Comparison of ENCODE assay signal across 25 cellular contexts in genomic region chr2:23441414-23441813, GRCh38. TPM values are rescaled to one million over a fixed set of nuclear protein-coding genes. Genes with fewer than 3 reads are reported as not detected.
DNase-seq lines count a peak whose midpoint lies in the region; ATAC-seq and TF ChIP-seq lines count a peak whose summit lies in the region.
"Had no signal": no experiment of that assay in that cellular context is flagged by ENCODE, and none has a peak within 500 bp of the region (broad histone marks: within the 10 kb centered on the region; RNA-seq: fewer than 3 reads in every experiment).

No MANE protein-coding gene starts in this region.

- H3K79me1 ChIP-seq in H9 (ENCODE audit: insufficient read depth, low read depth, low read length, poor library complexity, severe bottlenecking) = no peaks in the 10 kb centered on the region

- peaks cover 7% of the 10 kb centered on the region for H3K4me1 Mint-ChIP-seq in GM23338
- H3K4me1 Mint-ChIP-seq in H9 = peaks cover 6% of the 10 kb centered on the region in 2 experiments
- H3K4me1 Mint-ChIP-seq: CD14-positive monocyte; CD4-positive, CD25-positive, alpha-beta regulatory T cell; CD8-positive, alpha-beta memory T cell had no signal

- H3K9me2 ChIP-seq in GM23338 (ENCODE audit: insufficient read depth) = no peaks in the 10 kb centered on the region

- no peak overlapping the region for H2BK15ac ChIP-seq in H9 (ENCODE audit: low read depth, low read length)

- H3T11ph ChIP-seq in H9 (ENCODE audit: low read length) = no peak overlapping the region

- no peak overlapping the region for H2BK5ac ChIP-seq in H9 (ENCODE audit: insufficient read length, low read length)

- H3K9me3 Mint-ChIP-seq in GM23338 (peaks cover 14% of the 10 kb centered on the region), H9 (peaks cover 6 to 12% of the 10 kb centered on the region in 2 experiments; a peak in 4 of 5 replicates)

- H3K4me3 Mint-ChIP-seq in GM23338 = no peak overlapping the region
- no peak overlapping the region for H3K4me3 Mint-ChIP-seq in H9
- H3K4me3 Mint-ChIP-seq: CD14-positive monocyte; CD4-positive, alpha-beta memory T cell; CD4-positive, CD25-positive, alpha-beta regulatory T cell; CD8-positive, alpha-beta memory T cell had no signal

- no peak overlapping the region for H3K56ac ChIP-seq in H9 (ENCODE audit: insufficient read length, low read depth, low read length)

- DNase-seq in GM23338 (ENCODE audit: low spot score) (no peak), H9 (peak; percentile 3), MV-4-11 (lab: John Stamatoyannopoulos, UW) (peak; percentile 27), coronary artery (ENCODE audit: low spot score) (peak; percentile 19), NCI-H146 (lab: John Stamatoyannopoulos, UW) (no peak)
- DNase-seq in stimulated activated CD4-positive, alpha-beta T cell treated with anti-CD3 and anti-CD28 coated beads, Interleukin-15, amount 100 ng/mL, for 24 hours = no peak
- DNase-seq: 8988T; ACHN; BE2C; C1 segment of cervical spinal cord; CD4-positive, alpha-beta memory T cell; CD4-positive, CD25-positive, alpha-beta regulatory T cell; CD8-positive, alpha-beta memory T cell; COR-L47; DMS 273 treated with DMSO at 0.1 percent for 48 hours; DMS153; DMS53; DMS79; DND-41; EL; GDM1 had no signal

- no peak overlapping the region for H3K18ac ChIP-seq in H9 (ENCODE audit: insufficient read length, low read depth, low read length)

- H2BK12ac ChIP-seq in H9 (ENCODE audit: insufficient read length, low read depth, low read length) = no peak overlapping the region

- no peak overlapping the region for H3K4ac ChIP-seq in H9 (ENCODE audit: low read depth, low read length)

- H3K23me2 ChIP-seq in H9 (ENCODE audit: insufficient read length, low read depth, low read length, poor library complexity, severe bottlenecking) = no peaks in the 10 kb centered on the region

- H3K27me3 Mint-ChIP-seq in GM23338 (ENCODE audit: insufficient read depth, low read depth, poor library complexity) (peaks cover 3% of the 10 kb centered on the region), H9 (ENCODE audit: low read depth) (peaks cover 10% of the 10 kb centered on the region)

- H4K5ac ChIP-seq in H9 (ENCODE audit: insufficient read length, low read depth, low read length) = no peak overlapping the region

- H3K9ac ChIP-seq in H9 (ENCODE audit: extremely low read depth, insufficient read length, low read length) = no peak overlapping the region
- H3K9ac ChIP-seq: BLaER1 had no signal

- H3K14ac ChIP-seq in H9 (ENCODE audit: insufficient read depth, low read length) = no peak overlapping the region

- H3K4me1 ChIP-seq in GM23338 (ENCODE audit: insufficient read depth) = peaks cover 6% of the 10 kb centered on the region; the same call in 1 of the 2 replicates
- H3K4me1 ChIP-seq in H9 (ENCODE audit: insufficient read depth, low read length) = no peaks in the 10 kb centered on the region
- H3K4me1 ChIP-seq: BE2C, BLaER1 had no signal

- H3K27ac Mint-ChIP-seq in GM23338 = no peak overlapping the region
- no peak overlapping the region for H3K27ac Mint-ChIP-seq in H9
- H3K27ac Mint-ChIP-seq: CD14-positive monocyte; CD4-positive, alpha-beta memory T cell; CD4-positive, CD25-positive, alpha-beta regulatory T cell; CD8-positive, alpha-beta memory T cell had no signal

- no peak overlapping the region for H2AFZ ChIP-seq in GM23338
- no peak overlapping the region for H2AFZ ChIP-seq in H9 (ENCODE audit: low read length)

- no peak overlapping the region for H2BK20ac ChIP-seq in H9 (ENCODE audit: low read depth, low read length, poor library complexity, severe bottlenecking)

- no peaks in the 10 kb centered on the region for H3F3A ChIP-seq in GM23338 (replicated peaks; ENCODE audit: low read depth)

- H3K23ac ChIP-seq in H9 (ENCODE audit: insufficient read length, low read depth, low read length) = no peak overlapping the region

- no peak overlapping the region for H2BK120ac ChIP-seq in H9 (ENCODE audit: low read depth, low read length, poor library complexity, severe bottlenecking)

- peaks cover 12% of the 10 kb centered on the region; the same call in 2 of the 3 replicates for H3K36me3 Mint-ChIP-seq in GM23338 (ENCODE audit: low read depth)
- H3K36me3 Mint-ChIP-seq in H9 (ENCODE audit: insufficient read depth in 1 of 3, low read depth in 3 of 3) = peaks cover 5 to 6% (median 5%) of the 10 kb centered on the region in 3 experiments; a peak in 4 of 7 replicates
- H3K36me3 Mint-ChIP-seq: CD14-positive monocyte; CD4-positive, alpha-beta memory T cell; CD4-positive, CD25-positive, alpha-beta regulatory T cell; CD8-positive, alpha-beta memory T cell had no signal

- H4K8ac ChIP-seq in H9 (replicated peaks; ENCODE audit: insufficient read length, low read depth, low read length) = no peak overlapping the region

- no peak overlapping the region for H4K91ac ChIP-seq in H9 (ENCODE audit: insufficient read length, low read depth, low read length)

- H3K9me3 ChIP-seq in H9 (ENCODE audit: control insufficient read depth, low read depth, low read length) = peaks cover 12% of the 10 kb centered on the region
- H3K9me3 ChIP-seq: BE2C had no signal

- H2AK5ac ChIP-seq in H9 (ENCODE audit: insufficient read length, low read length) = no peak overlapping the region

- no peak overlapping the region for H3K4me3 ChIP-seq in GM23338
- H3K4me3 ChIP-seq in coronary artery = no peak overlapping the region
- H3K4me3 ChIP-seq: BLaER1 had no signal

- ATAC-seq in GM23338 = no peak
- no peak for ATAC-seq in GM21717 (IDR thresholded peaks at IDR 0.05; ENCODE audit: unreplicated experiment)

- H4K20me1 ChIP-seq in GM23338 (replicated peaks; ENCODE audit: insufficient read depth) = no peaks in the 10 kb centered on the region
- H4K20me1 ChIP-seq in H9 (ENCODE audit: control insufficient read depth, insufficient read depth, insufficient read length) = no peaks in the 10 kb centered on the region
- H4K20me1 ChIP-seq: BLaER1 had no signal

- H3K79me2 ChIP-seq in GM23338 (replicated peaks; ENCODE audit: insufficient read depth) (no peaks in the 10 kb centered on the region), H9 (ENCODE audit: insufficient read depth, low read length) (no peaks in the 10 kb centered on the region)

- H3K36me3 ChIP-seq in GM23338 (ENCODE audit: insufficient read depth) = no peaks in the 10 kb centered on the region
- H3K36me3 ChIP-seq: BE2C, BLaER1 had no signal

- WGBS in H9 (ENCODE audit: extremely low coverage, insufficient read length, low lambda C conversion rate) = no CpG with 5 or more reads among the region's 1 CpG

- TF ChIP-seq CTCF in GM23338 (conservative IDR thresholded peaks at IDR 0.05; ENCODE audit: low read depth in 2 of 2) (no peak), H9 (conservative IDR thresholded peaks at IDR 0.05) (no peak), coronary artery (IDR thresholded peaks at IDR 0.05) (no peak)

- H3K27ac ChIP-seq in GM23338 (ENCODE audit: low read depth) (no peak overlapping the region), H9 (ENCODE audit: insufficient read length, low read depth, low read length) (no peak overlapping the region), coronary artery (no peak overlapping the region)
- H3K27ac ChIP-seq: BLaER1 had no signal

- H3K4me2 ChIP-seq in GM23338 (no peak overlapping the region), H9 (ENCODE audit: insufficient read depth, insufficient read length, low read length) (no peak overlapping the region)
- H3K4me2 ChIP-seq: BLaER1 had no signal

- H3K27me3 ChIP-seq in GM23338 (ENCODE audit: insufficient read depth) (no peaks in the 10 kb centered on the region), H9 (ENCODE audit: insufficient read depth, low read length) (no peaks in the 10 kb centered on the region)
- H3K27me3 ChIP-seq: BE2C, BLaER1 had no signal

TF ChIP-seq in GM23338, 12 proteins besides CTCF, POLR2A, EP300 and RAD21 (continues in another document):
- TF ChIP-seq EZH2 (IDR thresholded peaks at IDR 0.05; ENCODE audit: low read depth, unreplicated experiment) (no peak), ZNF331 (CRISPR knock-in tag; IDR thresholded peaks at IDR 0.05; ENCODE audit: low read depth) (peak; percentile 98)
- TF ChIP-seq, protein P1, sequence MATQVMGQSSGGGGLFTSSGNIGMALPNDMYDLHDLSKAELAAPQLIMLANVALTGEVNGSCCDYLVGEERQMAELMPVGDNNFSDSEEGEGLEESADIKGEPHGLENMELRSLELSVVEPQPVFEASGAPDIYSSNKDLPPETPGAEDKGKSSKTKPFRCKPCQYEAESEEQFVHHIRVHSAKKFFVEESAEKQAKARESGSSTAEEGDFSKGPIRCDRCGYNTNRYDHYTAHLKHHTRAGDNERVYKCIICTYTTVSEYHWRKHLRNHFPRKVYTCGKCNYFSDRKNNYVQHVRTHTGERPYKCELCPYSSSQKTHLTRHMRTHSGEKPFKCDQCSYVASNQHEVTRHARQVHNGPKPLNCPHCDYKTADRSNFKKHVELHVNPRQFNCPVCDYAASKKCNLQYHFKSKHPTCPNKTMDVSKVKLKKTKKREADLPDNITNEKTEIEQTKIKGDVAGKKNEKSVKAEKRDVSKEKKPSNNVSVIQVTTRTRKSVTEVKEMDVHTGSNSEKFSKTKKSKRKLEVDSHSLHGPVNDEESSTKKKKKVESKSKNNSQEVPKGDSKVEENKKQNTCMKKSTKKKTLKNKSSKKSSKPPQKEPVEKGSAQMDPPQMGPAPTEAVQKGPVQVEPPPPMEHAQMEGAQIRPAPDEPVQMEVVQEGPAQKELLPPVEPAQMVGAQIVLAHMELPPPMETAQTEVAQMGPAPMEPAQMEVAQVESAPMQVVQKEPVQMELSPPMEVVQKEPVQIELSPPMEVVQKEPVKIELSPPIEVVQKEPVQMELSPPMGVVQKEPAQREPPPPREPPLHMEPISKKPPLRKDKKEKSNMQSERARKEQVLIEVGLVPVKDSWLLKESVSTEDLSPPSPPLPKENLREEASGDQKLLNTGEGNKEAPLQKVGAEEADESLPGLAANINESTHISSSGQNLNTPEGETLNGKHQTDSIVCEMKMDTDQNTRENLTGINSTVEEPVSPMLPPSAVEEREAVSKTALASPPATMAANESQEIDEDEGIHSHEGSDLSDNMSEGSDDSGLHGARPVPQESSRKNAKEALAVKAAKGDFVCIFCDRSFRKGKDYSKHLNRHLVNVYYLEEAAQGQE (IDR thresholded peaks at IDR 0.05; ENCODE audit: unreplicated experiment) = no peak

RNA-seq across cellular contexts. Expression of gene KLHL29, which starts 56.4 kb away (rescaled TPM):
- 5.7 and 6.5 TPM in 2 replicates for total RNA-seq in GM23338 (2014; rRNA removed; shearing (Covaris generic))
- 1.5 and 1.9 TPM in 2 replicates for polyA plus RNA-seq in GM23338 (2016; fragmentation: Nextera tagmentation; extraction: Ambion mirVana)
- 2.1 and 2.4 TPM in 2 replicates for total RNA-seq in H9 (2021)
- total RNA-seq: G401 had no signal
- polyA plus RNA-seq: CD14-positive monocyte had no signal

Comparison
In these comparisons a context has a peak if more than half of its experiments do, and no peak if none do; other contexts are left out.
1. DNase-seq: peak in H9 (single experiment), MV-4-11 (single experiment) and coronary artery (single experiment); none in GM23338 (single experiment), NCI-H146 (single experiment) and stimulated activated CD4-positive, alpha-beta T cell treated with anti-CD3 and anti-CD28 coated beads, Interleukin-15, amount 100 ng/mL, for 24 hours (single experiment).